7 cellular contexts compared by ENCODE assay signal in the genomic region with DNA sequence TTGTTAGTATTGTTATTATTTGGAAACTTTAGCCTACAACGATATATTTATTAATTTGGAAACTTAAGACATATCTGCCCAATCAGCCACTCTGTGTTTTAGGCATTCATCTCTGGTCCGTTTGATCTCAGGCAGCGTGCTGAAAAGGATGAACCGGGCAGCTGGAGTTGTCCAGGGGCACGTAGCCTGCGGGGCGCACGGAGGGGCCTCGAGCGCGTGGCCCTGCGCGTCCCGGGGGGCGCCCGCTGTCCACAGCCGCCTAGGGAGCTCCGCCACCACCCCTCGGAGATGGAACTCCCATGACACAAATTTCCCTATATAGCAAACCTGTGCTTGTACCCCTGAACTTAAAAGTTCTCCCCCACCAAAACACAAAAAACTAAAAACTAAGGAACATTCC. TPM values are rescaled to one million over a fixed set of nuclear protein-coding genes. Genes with fewer than 3 reads are reported as not detected.
DNase-seq lines count a peak whose midpoint lies in the region; ATAC-seq and TF ChIP-seq lines count a peak whose summit lies in the region.

No MANE protein-coding gene starts in this region.

- no peak for TF ChIP-seq CTCF in WI38 (IDR thresholded peaks at IDR 0.05; ENCODE audit: low read depth, low read length)
- TF ChIP-seq CTCF in glutamatergic neuron (IDR thresholded peaks at IDR 0.05; ENCODE audit: partially characterized antibody, unreplicated experiment) = no peak

- no peak for DNase-seq in HAP-1 (ENCODE audit: low spot score in 2 of 2)
- DNase-seq in glutamatergic neuron = no peak
- no peak for DNase-seq in COLO668 (lab: John Stamatoyannopoulos, UW; ENCODE audit: unreplicated experiment)

- H3K36me3 Mint-ChIP-seq in glutamatergic neuron (ENCODE audit: unreplicated experiment) = no peaks in the 10 kb centered on the region

- in situ Hi-C loops in HAP-1 (cut with MboI; ENCODE audit: low sequenced_read_pairs) = no loop called here

- H3K9me3 ChIP-seq in HAP-1 (no peaks in the 10 kb centered on the region), skeletal muscle satellite cell (replicated peaks; ENCODE audit: low read length) (no peaks in the 10 kb centered on the region)

- no peaks in the 10 kb centered on the region for H3K4me1 ChIP-seq in HAP-1
- H3K4me1 ChIP-seq in skeletal muscle satellite cell (ENCODE audit: control insufficient read depth, insufficient read depth, low read length) = no peaks in the 10 kb centered on the region

- peak overlapping the region; percentile 61 for H3K4me3 Mint-ChIP-seq in glutamatergic neuron (ENCODE audit: unreplicated experiment)

- H3K4me3 ChIP-seq in HAP-1 (peak overlapping the region; percentile 48), WI38 (ENCODE audit: low read depth, low read length) (peak overlapping the region; percentile 66), skeletal muscle satellite cell (ENCODE audit: low read length) (peak overlapping the region; percentile 93)

- H3K36me3 ChIP-seq in HAP-1 (replicated peaks) (no peaks in the 10 kb centered on the region), skeletal muscle satellite cell (ENCODE audit: insufficient read depth, low read length) (no peaks in the 10 kb centered on the region)

- no peak overlapping the region for H3K27ac Mint-ChIP-seq in glutamatergic neuron (ENCODE audit: unreplicated experiment)

- H3K27me3 Mint-ChIP-seq in glutamatergic neuron (ENCODE audit: unreplicated experiment) = peaks cover 2% of the 10 kb centered on the region

- H3K27me3 ChIP-seq in HAP-1 (ENCODE audit: low read depth) (no peaks in the 10 kb centered on the region), skeletal muscle satellite cell (ENCODE audit: control insufficient read depth, insufficient read depth, low read length) (peaks cover 25% of the 10 kb centered on the region)

- peaks cover 2% of the 10 kb centered on the region for H3K9me3 Mint-ChIP-seq in glutamatergic neuron (ENCODE audit: unreplicated experiment)

- H3K4me1 Mint-ChIP-seq in glutamatergic neuron (ENCODE audit: low read depth, unreplicated experiment) = peaks cover 19% of the 10 kb centered on the region

- ATAC-seq in GM21723 (IDR thresholded peaks at IDR 0.05; ENCODE audit: unreplicated experiment) (no peak), HG02981 (IDR thresholded peaks at IDR 0.05; ENCODE audit: unreplicated experiment) (no peak)

- H3K9ac ChIP-seq in skeletal muscle satellite cell (ENCODE audit: low read depth, low read length) = no peak overlapping the region

- peak overlapping the region; percentile 100 for H3K4me2 ChIP-seq in skeletal muscle satellite cell (ENCODE audit: low read length)

RNA-seq across cellular contexts. Expression of a gene that starts 24.3 kb away (rescaled TPM):
- 14.7 TPM for total RNA-seq in glutamatergic neuron (ENCODE audit: unreplicated experiment)
- 11.9 and 20.5 TPM in 2 replicates for total RNA-seq in skeletal muscle satellite cell (2012; rRNA removed)
